Comparison of ENCODE assay signal across 9 cellular contexts in the genomic region with DNA sequence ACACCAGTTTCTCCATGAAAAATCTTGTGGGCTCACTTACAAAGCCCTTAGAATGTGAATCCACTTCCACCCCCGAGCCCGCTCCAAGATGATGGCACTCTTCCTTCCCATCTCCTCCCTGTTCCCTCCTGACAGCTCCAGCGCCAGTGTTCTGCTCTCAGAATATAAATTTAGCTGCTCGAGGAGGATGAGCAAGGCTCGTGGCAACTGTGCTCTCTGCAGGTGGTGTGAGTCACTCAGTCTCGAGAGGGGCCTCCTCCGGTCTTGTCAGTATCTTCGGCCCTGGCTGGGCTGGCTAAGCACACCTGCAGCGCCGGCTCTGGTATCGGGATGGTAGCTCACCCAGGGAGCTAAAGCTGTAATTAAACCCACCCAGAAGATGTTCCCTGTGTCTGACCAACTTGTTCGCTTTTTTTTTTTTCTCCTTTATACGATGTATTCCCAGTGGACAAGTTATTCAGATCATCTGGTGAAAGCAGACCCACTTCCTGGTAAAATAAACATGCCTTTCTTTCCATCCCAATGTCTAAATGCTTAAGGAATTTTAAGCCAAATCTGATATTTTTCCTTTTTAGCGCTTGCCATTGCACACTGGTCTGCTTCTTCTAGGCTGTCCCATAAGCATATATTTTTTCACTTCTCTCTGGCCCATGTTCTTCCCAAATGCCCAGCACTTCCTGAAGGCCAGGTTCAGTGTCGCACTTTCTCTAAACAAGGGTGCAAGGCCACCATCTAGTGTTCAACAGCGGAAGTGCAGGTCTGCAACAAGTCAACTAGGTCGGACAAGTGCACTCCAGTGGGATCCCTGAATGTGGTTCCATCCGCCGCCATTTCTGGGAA. TPM values are rescaled to one million over a fixed set of nuclear protein-coding genes. Genes with fewer than 3 reads are reported as not detected.
DNase-seq lines count a peak whose midpoint lies in the region; ATAC-seq and TF ChIP-seq lines count a peak whose summit lies in the region.
"Had no signal": no experiment of that assay in that cellular context is flagged by ENCODE, and none has a peak within 500 bp of the region (broad histone marks: within the 10 kb centered on the region; RNA-seq: fewer than 3 reads in every experiment).

No MANE protein-coding gene starts in this region.

- H3K27me3 Mint-ChIP-seq in activated CD8-positive, alpha-beta T cell treated with anti-CD3 and anti-CD28 coated beads for 36 hours: no peaks in the 10 kb centered on the region
- H3K27me3 Mint-ChIP-seq in stimulated activated memory B cell treated with anti-CD40 and anti-IgM and Interleukin-4, amounts not matched to agents 10 μg/mL and 1 μg/mL and 100 μg/mL, for 72 hours: peaks cover 23% of the 10 kb centered on the region

- no peak overlapping the region for H2BK15ac ChIP-seq in mesenchymal stem cell (ENCODE audit: low read depth, poor library complexity, severe bottlenecking)

- H3K18ac ChIP-seq in mesenchymal stem cell (ENCODE audit: low read depth in 1 of 2, low read length in 2 of 2): no peak overlapping the region

- POLR2A ChIA-PET in HEK293T (lab: Yijun Ruan, JAX): no interaction called here
- POLR2A ChIA-PET in activated CD8-positive, alpha-beta T cell treated with anti-CD3 and anti-CD28 coated beads for 36 hours (lab: Charles Lee): no interaction called here

- no peak overlapping the region for H3K27ac Mint-ChIP-seq in activated CD8-positive, alpha-beta T cell treated with anti-CD3 and anti-CD28 coated beads for 36 hours
- H3K27ac Mint-ChIP-seq in stimulated activated memory B cell treated with anti-CD40 and anti-IgM and Interleukin-4, amounts not matched to agents 10 μg/mL and 1 μg/mL and 100 μg/mL, for 72 hours: no peak overlapping the region
- H3K27ac Mint-ChIP-seq: T-helper 1 cell treated with Interleukin-12 subunit alpha and Interleukin-12 subunit beta and Interleukin-4 antibody, amounts not matched to agents 30 μg/mL and 1 μg/mL, for 36 hours had no signal

- no peak overlapping the region for H3K14ac ChIP-seq in mesenchymal stem cell (ENCODE audit: low read length in 2 of 2)

- WGBS in mesenchymal stem cell: 9% methylated on average over 19 of the region's 19 CpGs

- intact Hi-C loops in activated CD8-positive, alpha-beta T cell treated with anti-CD3 and anti-CD28 coated beads for 36 hours (cut with micrococcal nuclease): loop anchor here (2.0 kb wide), 1 partner anchor 25 kb away; no protein-coding TSS in a partner anchor

- H3K4ac ChIP-seq in mesenchymal stem cell (ENCODE audit: low read depth in 1 of 2, low read length in 2 of 2): no peak overlapping the region

- H3K36me3 ChIP-seq in endocrine pancreas (ENCODE audit: control insufficient read depth, insufficient read depth, low read length): no peaks in the 10 kb centered on the region
- H3K36me3 ChIP-seq in mesenchymal stem cell (ENCODE audit: control insufficient read depth in 1 of 2, insufficient read depth in 2 of 2, low read depth in 1 of 2, low read length in 2 of 2): no peaks in the 10 kb centered on the region

- peak overlapping the region; percentile 41 for H3K4me2 ChIP-seq in mesenchymal stem cell (ENCODE audit: low read length, poor library complexity, severe bottlenecking)

- H2BK120ac ChIP-seq in mesenchymal stem cell (ENCODE audit: low read depth, low read length): no peak overlapping the region

- DNase-seq in COLO829 (ENCODE audit: low spot score): peak; percentile 79
- peak; percentile 73 for DNase-seq in HEK293T (ENCODE audit: extremely low spot score)
- peak; percentile 59 for DNase-seq in NCI-H526 treated with DMSO at 0.1 percent for 48 hours (lab: John Stamatoyannopoulos, UW)
- DNase-seq in activated CD8-positive, alpha-beta T cell treated with anti-CD3 and anti-CD28 coated beads for 36 hours: peak; percentile 84
- DNase-seq in mesenchymal stem cell: peak; percentile 82
- peak; percentile 24 to 25 for DNase-seq in stimulated activated CD8-positive, alpha-beta memory T cell treated with anti-CD3 and anti-CD28 coated beads, Interleukin-2, amount 100 ng/mL, for 1 hour (ENCODE audit: low read depth in 2 of 2)

- no peaks in the 10 kb centered on the region for H3K9me3 ChIP-seq in endocrine pancreas (ENCODE audit: control insufficient read depth, low read length)
- no peaks in the 10 kb centered on the region for H3K9me3 ChIP-seq in mesenchymal stem cell (ENCODE audit: control insufficient read depth, low read length)

- no peak overlapping the region for H3K4me3 ChIP-seq in endocrine pancreas (ENCODE audit: control insufficient read depth, insufficient read depth, low read length)
- no peak overlapping the region for H3K4me3 ChIP-seq in mesenchymal stem cell (ENCODE audit: insufficient read depth in 1 of 2, low read depth in 1 of 2, low read length in 2 of 2)

- no peak overlapping the region for H4K91ac ChIP-seq in mesenchymal stem cell (ENCODE audit: low read length)

- H3K27ac ChIP-seq in mesenchymal stem cell (ENCODE audit: low read length, poor library complexity, severe bottlenecking): peak overlapping the region; percentile 94

- H3K79me1 ChIP-seq in mesenchymal stem cell (replicated peaks; ENCODE audit: low read length, poor library complexity, severe bottlenecking): no peaks in the 10 kb centered on the region

- H3K4me1 Mint-ChIP-seq in activated CD8-positive, alpha-beta T cell treated with anti-CD3 and anti-CD28 coated beads for 36 hours (ENCODE audit: low read depth): peaks cover 11% of the 10 kb centered on the region
- H3K4me1 Mint-ChIP-seq in stimulated activated memory B cell treated with anti-CD40 and anti-IgM and Interleukin-4, amounts not matched to agents 10 μg/mL and 1 μg/mL and 100 μg/mL, for 72 hours: peaks cover 6% of the 10 kb centered on the region

- no peak overlapping the region for H2BK5ac ChIP-seq in mesenchymal stem cell (ENCODE audit: low read depth, low read length, poor library complexity, severe bottlenecking)

- H2AFZ ChIP-seq in mesenchymal stem cell (ENCODE audit: low read depth, low read length): no peak overlapping the region

- peak; percentile 98 for TF ChIP-seq CTCF in activated CD8-positive, alpha-beta T cell treated with anti-CD3 and anti-CD28 coated beads for 36 hours (IDR thresholded peaks at IDR 0.05)

- H3K9me3 Mint-ChIP-seq in activated CD8-positive, alpha-beta T cell treated with anti-CD3 and anti-CD28 coated beads for 36 hours: no peaks in the 10 kb centered on the region
- H3K9me3 Mint-ChIP-seq in stimulated activated memory B cell treated with anti-CD40 and anti-IgM and Interleukin-4, amounts not matched to agents 10 μg/mL and 1 μg/mL and 100 μg/mL, for 72 hours: no peaks in the 10 kb centered on the region
- H3K9me3 Mint-ChIP-seq: T-helper 1 cell treated with Interleukin-12 subunit alpha and Interleukin-12 subunit beta and Interleukin-4 antibody, amounts not matched to agents 30 μg/mL and 1 μg/mL, for 36 hours had no signal

- H4K8ac ChIP-seq in mesenchymal stem cell (ENCODE audit: low read length): peak overlapping the region; percentile 56

- no peaks in the 10 kb centered on the region for H3K27me3 ChIP-seq in endocrine pancreas (ENCODE audit: control insufficient read depth, insufficient read depth, low read length)
- no peaks in the 10 kb centered on the region for H3K27me3 ChIP-seq in mesenchymal stem cell (ENCODE audit: control insufficient read depth in 1 of 2, insufficient read depth in 1 of 2, low read length in 2 of 2)

- no peaks in the 10 kb centered on the region for H3K4me1 ChIP-seq in endocrine pancreas (ENCODE audit: control insufficient read depth, insufficient read depth, low read length)
- peaks cover 7% of the 10 kb centered on the region for H3K4me1 ChIP-seq in mesenchymal stem cell (ENCODE audit: control insufficient read depth, insufficient read depth, low read depth, low read length)

- ATAC-seq in activated CD8-positive, alpha-beta T cell treated with anti-CD3 and anti-CD28 coated beads for 36 hours: peak; percentile 69
- no peak for ATAC-seq in stimulated activated memory B cell treated with anti-CD40 and anti-IgM and Interleukin-4, amounts not matched to agents 10 μg/mL and 1 μg/mL and 100 μg/mL, for 72 hours

- H3K23ac ChIP-seq in mesenchymal stem cell (ENCODE audit: low read length in 2 of 2): no peak overlapping the region

- no peaks in the 10 kb centered on the region for H3K36me3 Mint-ChIP-seq in activated CD8-positive, alpha-beta T cell treated with anti-CD3 and anti-CD28 coated beads for 36 hours (ENCODE audit: low read depth)
- H3K36me3 Mint-ChIP-seq in stimulated activated memory B cell treated with anti-CD40 and anti-IgM and Interleukin-4, amounts not matched to agents 10 μg/mL and 1 μg/mL and 100 μg/mL, for 72 hours: no peaks in the 10 kb centered on the region

- CTCF ChIA-PET in HEK293T (lab: Yijun Ruan, JAX): interaction anchor here (0.6 to 1.3 kb wide), 5 partner anchors 31 to 1065 kb away, joined by 3 to 4 read pairs (median 3); partner anchors contain the start of gene YPEL5
- CTCF ChIA-PET in activated CD8-positive, alpha-beta T cell treated with anti-CD3 and anti-CD28 coated beads for 36 hours (lab: Charles Lee): interaction anchor here (0.9 to 3.0 kb wide), 14 partner anchors 8 to 192 kb away, joined by 3 to 24 read pairs (median 7); no protein-coding TSS in a partner anchor

- no peak overlapping the region for H2AK5ac ChIP-seq in mesenchymal stem cell (ENCODE audit: low read length, severe bottlenecking)

- H3K9ac ChIP-seq in endocrine pancreas (ENCODE audit: control insufficient read depth, insufficient read depth, low read length) (peak overlapping the region; percentile 19), mesenchymal stem cell (ENCODE audit: low read length) (peak overlapping the region; percentile 33)

- no peak overlapping the region for H3K4me3 Mint-ChIP-seq in activated CD8-positive, alpha-beta T cell treated with anti-CD3 and anti-CD28 coated beads for 36 hours
- H3K4me3 Mint-ChIP-seq in stimulated activated memory B cell treated with anti-CD40 and anti-IgM and Interleukin-4, amounts not matched to agents 10 μg/mL and 1 μg/mL and 100 μg/mL, for 72 hours: no peak overlapping the region
- H3K4me3 Mint-ChIP-seq: T-helper 1 cell treated with Interleukin-12 subunit alpha and Interleukin-12 subunit beta and Interleukin-4 antibody, amounts not matched to agents 30 μg/mL and 1 μg/mL, for 36 hours had no signal

- H2BK12ac ChIP-seq in mesenchymal stem cell (ENCODE audit: low read length in 2 of 2): no peak overlapping the region

TF ChIP-seq in HEK293T, 16 proteins besides CTCF, POLR2A, EP300 and RAD21:
- no peak for TF ChIP-seq L3MBTL2 (conservative IDR thresholded peaks at IDR 0.05)
- no peak for TF ChIP-seq HDGF (IDR thresholded peaks at IDR 0.05; ENCODE audit: borderline replicate concordance)
- no peak for TF ChIP-seq ZNF384 (IDR thresholded peaks at IDR 0.05)
- no peak for TF ChIP-seq CTBP1 (IDR thresholded peaks at IDR 0.05; ENCODE audit: borderline replicate concordance)
- no peak for TF ChIP-seq FOXA1 (IDR thresholded peaks at IDR 0.05)
- TF ChIP-seq NFRKB (IDR thresholded peaks at IDR 0.05): no peak
- no peak for TF ChIP-seq LEF1 (IDR thresholded peaks at IDR 0.05; ENCODE audit: borderline replicate concordance)
- no peak for TF ChIP-seq FOXK2 (IDR thresholded peaks at IDR 0.05)
- TF ChIP-seq SP1 (IDR thresholded peaks at IDR 0.05): no peak

RNA-seq across cellular contexts. Expression of gene YPEL5, which starts 31.4 kb away (rescaled TPM):
- 10 to 100 TPM; 28.0 to 28.4 TPM for total RNA-seq in activated CD8-positive, alpha-beta T cell treated with anti-CD3 and anti-CD28 coated beads for 36 hours
- 90.5 TPM for polyA plus RNA-seq in mesenchymal stem cell (2013, experiment 1 of 2)
- 92.5 TPM for polyA plus RNA-seq in mesenchymal stem cell (2013, experiment 2 of 2)

Comparison
In these comparisons a context has a peak if more than half of its experiments do, and no peak if none do; other contexts are left out.
1. DNase-seq: peak in every context shown above with its lines; median percentile 84 in activated CD8-positive, alpha-beta T cell treated with anti-CD3 and anti-CD28 coated beads for 36 hours; 82 in mesenchymal stem cell; 79 in COLO829; 73 in HEK293T; 59 in NCI-H526 treated with DMSO at 0.1 percent for 48 hours; 24 in stimulated activated CD8-positive, alpha-beta memory T cell treated with anti-CD3 and anti-CD28 coated beads, Interleukin-2, amount 100 ng/mL, for 1 hour.